8 cellular contexts compared by ENCODE assay signal in the genomic region with DNA sequence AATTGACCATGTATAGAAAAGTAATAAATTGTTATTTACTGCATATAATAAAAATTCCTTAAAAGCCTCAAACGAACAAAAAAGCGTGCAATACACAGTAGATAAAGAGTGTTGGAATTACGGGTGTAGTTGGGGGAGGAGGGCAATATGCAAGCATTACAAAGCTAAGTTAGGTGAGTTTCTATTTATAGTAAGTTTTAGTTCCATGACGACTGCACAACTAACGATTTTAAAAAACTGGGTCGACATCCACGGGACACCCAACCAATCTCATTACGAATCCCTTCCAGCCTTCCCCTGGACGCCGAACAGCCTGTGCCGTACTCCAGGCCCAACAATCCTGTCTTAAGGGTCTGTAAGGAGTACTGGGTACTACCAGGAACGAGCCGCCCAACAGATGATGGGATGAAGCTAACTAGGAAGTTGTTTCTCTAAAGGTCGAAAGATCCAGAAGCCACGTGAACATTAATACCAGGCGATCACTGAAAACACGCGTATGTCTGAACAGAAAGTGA. TPM values are rescaled to one million over a fixed set of nuclear protein-coding genes. Genes with fewer than 3 reads are reported as not detected.
A peak's percentile ranks its signal among the peaks of the same experiment; 100 is the strongest.
DNase-seq lines count a peak whose midpoint lies in the region; FAIRE-seq and TF ChIP-seq lines count a peak whose summit lies in the region.

No MANE protein-coding gene starts in this region.

- 6% methylated on average over 18 of the region's 18 CpGs for WGBS in liver

- H3K36me3 Mint-ChIP-seq in type B pancreatic cell, result no peaks in the 10 kb centered on the region

- H3K4me1 ChIP-seq in adipocyte (ENCODE audit: control insufficient read depth, insufficient read depth, low read length), result peaks cover 10% of the 10 kb centered on the region
- peaks cover 4 to 14% (median 10%) of the 10 kb centered on the region in 4 donors for H3K4me1 ChIP-seq in liver (ENCODE audit: control insufficient read depth in 4 of 4, insufficient read depth in 4 of 4, low read length in 3 of 4)

- H3K9ac ChIP-seq in adipocyte (ENCODE audit: low read length) (peak overlapping the region; percentile 92), liver (ENCODE audit: low read depth in 1 of 2, low read length in 2 of 2) (no peak overlapping the region)

- peak overlapping the region; percentile 92 for H3K4me3 Mint-ChIP-seq in type B pancreatic cell

- H3K9me3 Mint-ChIP-seq in type B pancreatic cell, result no peaks in the 10 kb centered on the region

- H3K36me3 ChIP-seq in adipocyte (ENCODE audit: control insufficient read depth, insufficient read depth, low read length, severe bottlenecking) (no peaks in the 10 kb centered on the region), liver (ENCODE audit: control insufficient read depth in 4 of 4, insufficient read depth in 3 of 4, low read depth in 1 of 4, low read length in 3 of 4) (no peaks in the 10 kb centered on the region)

- H3K4me1 Mint-ChIP-seq in type B pancreatic cell (ENCODE audit: unreplicated experiment), result peaks cover 4% of the 10 kb centered on the region

- no peaks in the 10 kb centered on the region for H3K27me3 ChIP-seq in adipocyte (replicated peaks; ENCODE audit: control insufficient read depth, insufficient read depth, low read length)
- no peaks in the 10 kb centered on the region for H3K27me3 ChIP-seq in liver (ENCODE audit: control insufficient read depth in 4 of 4, insufficient read depth in 4 of 4, low read length in 3 of 4)

- FAIRE-seq in HTR-8/SVneo (lab: Jason Lieb, UNC), result no peak

- no peaks in the 10 kb centered on the region for H3K27me3 Mint-ChIP-seq in type B pancreatic cell

- H3K4me3 ChIP-seq in adipocyte (ENCODE audit: low read length), result peak overlapping the region; percentile 95
- peak overlapping the region; percentile 49 to 82 (median 53) for H3K4me3 ChIP-seq in liver (ENCODE audit: low read depth in 1 of 3, low read length in 3 of 3)

- peak overlapping the region; percentile 62 for H3K27ac Mint-ChIP-seq in type B pancreatic cell

- DNase-seq in NCI-H2227 (lab: John Stamatoyannopoulos, UW; ENCODE audit: unreplicated experiment), result peak; percentile 4
- DNase-seq in NCI-H2227 treated with DMSO at 0.1 percent for 48 hours (lab: John Stamatoyannopoulos, UW), result no peak
- peak; percentile 26 for DNase-seq in HTR-8/SVneo (ENCODE audit: insufficient read length, low spot score)
- DNase-seq in adipocyte (ENCODE audit: low read depth), result peak; percentile 23
- DNase-seq in type B pancreatic cell (ENCODE audit: extremely low spot score, unreplicated experiment), result no peak
- no peak for DNase-seq in retina
- DNase-seq in NCI-H446 treated with DMSO at 0.1 percent for 48 hours (lab: John Stamatoyannopoulos, UW), result no peak

- H3K27ac ChIP-seq in liver (ENCODE audit: low read depth in 1 of 2, low read length in 2 of 2), result no peak overlapping the region

- TF ChIP-seq RAD21 in liver (IDR thresholded peaks at IDR 0.05), result no peak

- H3K9me3 ChIP-seq in adipocyte (ENCODE audit: control insufficient read depth, low read length), result no peaks in the 10 kb centered on the region
- no peaks in the 10 kb centered on the region for H3K9me3 ChIP-seq in liver (ENCODE audit: control insufficient read depth in 4 of 4, low read length in 3 of 4)

- TF ChIP-seq CTCF in liver (IDR thresholded peaks at IDR 0.05; ENCODE audit: low read depth, low read length, missing input control), result no peak
- no peak for TF ChIP-seq CTCF in type B pancreatic cell (conservative IDR thresholded peaks at IDR 0.05)

TF ChIP-seq in liver, 16 proteins besides CTCF, POLR2A, EP300 and RAD21:
- TF ChIP-seq JUND (IDR thresholded peaks at IDR 0.05), result no peak
- no peak for TF ChIP-seq EGR1 (IDR thresholded peaks at IDR 0.05; ENCODE audit: low read depth in 2 of 2)

RNA-seq across cellular contexts. Expression of a gene that starts 0.7 kb away (rescaled TPM):
- total RNA-seq in liver (10 to 100 TPM in 1 of 2 donors, under 1 TPM in 1; 0.17 to 13.2 TPM), type B pancreatic cell (ENCODE audit: low replicate concordance) (6.2 and 12.2 TPM in 2 replicates)
- under 1 TPM; 0.10 to 0.27 TPM for polyA plus RNA-seq in liver

RNA-seq across cellular contexts. Expression of a gene that starts 22.6 kb away (rescaled TPM):
- total RNA-seq in liver (not detected), type B pancreatic cell (ENCODE audit: low replicate concordance) (not detected in 2 replicates)
- polyA plus RNA-seq in liver, result not detected

RNA-seq across cellular contexts. Expression of a gene that starts 48.1 kb away (rescaled TPM):
- total RNA-seq in liver (under 1 TPM; 0.05 to 0.08 TPM), type B pancreatic cell (ENCODE audit: low replicate concordance) (not detected in 2 replicates)
- polyA plus RNA-seq in liver, result not detected

Comparison
In these comparisons a context has a peak if more than half of its experiments do, and no peak if none do; other contexts are left out.
1. DNase-seq: peak in NCI-H2227 (single experiment), HTR-8/SVneo (single experiment) and adipocyte (single experiment); none in NCI-H2227 treated with DMSO at 0.1 percent for 48 hours (single experiment), type B pancreatic cell (single experiment), retina (single experiment) and NCI-H446 treated with DMSO at 0.1 percent for 48 hours (single experiment).